In genomic region chr4:80322716-80323115, GRCh38 we compare ENCODE assay signal across 9 cellular contexts. TPM values are rescaled to one million over a fixed set of nuclear protein-coding genes. Genes with fewer than 3 reads are reported as not detected.
DNase-seq lines count a peak whose midpoint lies in the region; ATAC-seq and TF ChIP-seq lines count a peak whose summit lies in the region.
"Had no signal": no experiment of that assay in that cellular context is flagged by ENCODE, and none has a peak within 500 bp of the region (broad histone marks: within the 10 kb centered on the region; RNA-seq: fewer than 3 reads in every experiment).

No MANE protein-coding gene starts in this region.

- H2BK5ac ChIP-seq in mesendoderm (ENCODE audit: low read length): no peak overlapping the region

- H2AK5ac ChIP-seq in mesendoderm (ENCODE audit: low read length): no peak overlapping the region

- no peak overlapping the region for H3K4me3 ChIP-seq in choroid plexus epithelial cell (ENCODE audit: low read depth, low read length)
- no peak overlapping the region for H3K4me3 ChIP-seq in mesendoderm (ENCODE audit: low read length)

- no peak overlapping the region for H3K23ac ChIP-seq in mesendoderm (ENCODE audit: low read length)

- intact Hi-C loops in activated CD8-positive, alpha-beta T cell treated with anti-CD3 and anti-CD28 coated beads for 36 hours (cut with micrococcal nuclease): no loop called here

- DNase-seq in activated CD8-positive, alpha-beta T cell treated with anti-CD3 and anti-CD28 coated beads for 36 hours: peak; percentile 15
- no peak for DNase-seq in activated CD8-positive, alpha-beta T cell treated with anti-CD3 and anti-CD28 coated beads, Interleukin-2, amount 10 ng/mL, durations not matched to agents 7 days and 5 days
- DNase-seq in NCI-H748 (lab: John Stamatoyannopoulos, UW; ENCODE audit: unreplicated experiment) (peak; percentile 34), choroid plexus epithelial cell (ENCODE audit: low read depth) (peak; percentile 66), pons (ENCODE audit: low spot score) (peak; percentile 24), NCI-H2227 (lab: John Stamatoyannopoulos, UW; ENCODE audit: unreplicated experiment) (no peak), mesendoderm (no peak)
- DNase-seq in stimulated activated effector memory CD8-positive, alpha-beta T cell treated with anti-CD3 and anti-CD28 coated beads, Interleukin-12 subunit alpha, Interleukin-12 subunit beta, amount 100 ng/mL, for 72 hours (ENCODE audit: low spot score in 2 of 2): no peak

- no peaks in the 10 kb centered on the region for H3K9me3 Mint-ChIP-seq in activated CD8-positive, alpha-beta T cell treated with anti-CD3 and anti-CD28 coated beads for 36 hours
- no peaks in the 10 kb centered on the region for H3K9me3 Mint-ChIP-seq in activated CD8-positive, alpha-beta T cell treated with anti-CD3 and anti-CD28 coated beads, Interleukin-2, amount 10 ng/mL, durations not matched to agents 7 days and 5 days (ENCODE audit: insufficient read depth)
- H3K9me3 Mint-ChIP-seq in stimulated activated effector memory CD8-positive, alpha-beta T cell treated with anti-CD3 and anti-CD28 coated beads, Interleukin-12 subunit alpha, Interleukin-12 subunit beta, amount 100 ng/mL, for 72 hours: no peaks in the 10 kb centered on the region

- no peak overlapping the region for H3K9ac ChIP-seq in mesendoderm (ENCODE audit: low read length)

- no peaks in the 10 kb centered on the region for H3K79me1 ChIP-seq in mesendoderm (ENCODE audit: low read length)

- no peak for ATAC-seq in activated CD8-positive, alpha-beta T cell treated with anti-CD3 and anti-CD28 coated beads for 36 hours
- no peak for ATAC-seq in activated CD8-positive, alpha-beta T cell treated with anti-CD3 and anti-CD28 coated beads, Interleukin-2, amount 10 ng/mL, durations not matched to agents 7 days and 5 days
- ATAC-seq in stimulated activated effector memory CD8-positive, alpha-beta T cell treated with anti-CD3 and anti-CD28 coated beads, Interleukin-12 subunit alpha, Interleukin-12 subunit beta, amount 100 ng/mL, for 72 hours: no peak

- H3K4me3 Mint-ChIP-seq in activated CD8-positive, alpha-beta T cell treated with anti-CD3 and anti-CD28 coated beads for 36 hours: no peak overlapping the region
- H3K4me3 Mint-ChIP-seq in activated CD8-positive, alpha-beta T cell treated with anti-CD3 and anti-CD28 coated beads, Interleukin-2, amount 10 ng/mL, durations not matched to agents 7 days and 5 days: no peak overlapping the region
- no peak overlapping the region for H3K4me3 Mint-ChIP-seq in stimulated activated effector memory CD8-positive, alpha-beta T cell treated with anti-CD3 and anti-CD28 coated beads, Interleukin-12 subunit alpha, Interleukin-12 subunit beta, amount 100 ng/mL, for 72 hours
- H3K4me3 Mint-ChIP-seq: CD4-positive, CD25-positive, alpha-beta regulatory T cell had no signal

- H3K27ac ChIP-seq in mesendoderm (ENCODE audit: low read depth, low read length): no peak overlapping the region

- H3K4me1 Mint-ChIP-seq in activated CD8-positive, alpha-beta T cell treated with anti-CD3 and anti-CD28 coated beads for 36 hours (ENCODE audit: low read depth): no peaks in the 10 kb centered on the region
- no peaks in the 10 kb centered on the region for H3K4me1 Mint-ChIP-seq in activated CD8-positive, alpha-beta T cell treated with anti-CD3 and anti-CD28 coated beads, Interleukin-2, amount 10 ng/mL, durations not matched to agents 7 days and 5 days (ENCODE audit: low read depth)
- H3K4me1 Mint-ChIP-seq in stimulated activated effector memory CD8-positive, alpha-beta T cell treated with anti-CD3 and anti-CD28 coated beads, Interleukin-12 subunit alpha, Interleukin-12 subunit beta, amount 100 ng/mL, for 72 hours: no peaks in the 10 kb centered on the region
- H3K4me1 Mint-ChIP-seq: CD4-positive, CD25-positive, alpha-beta regulatory T cell had no signal

- no peaks in the 10 kb centered on the region for H3K36me3 Mint-ChIP-seq in activated CD8-positive, alpha-beta T cell treated with anti-CD3 and anti-CD28 coated beads for 36 hours (ENCODE audit: low read depth)
- H3K36me3 Mint-ChIP-seq in activated CD8-positive, alpha-beta T cell treated with anti-CD3 and anti-CD28 coated beads, Interleukin-2, amount 10 ng/mL, durations not matched to agents 7 days and 5 days (ENCODE audit: low read depth): no peaks in the 10 kb centered on the region
- H3K36me3 Mint-ChIP-seq in stimulated activated effector memory CD8-positive, alpha-beta T cell treated with anti-CD3 and anti-CD28 coated beads, Interleukin-12 subunit alpha, Interleukin-12 subunit beta, amount 100 ng/mL, for 72 hours: no peaks in the 10 kb centered on the region
- H3K36me3 Mint-ChIP-seq: CD4-positive, CD25-positive, alpha-beta regulatory T cell had no signal

- TF ChIP-seq CTCF in activated CD8-positive, alpha-beta T cell treated with anti-CD3 and anti-CD28 coated beads for 36 hours (IDR thresholded peaks at IDR 0.05): no peak
- peak; percentile 59 for TF ChIP-seq CTCF in choroid plexus epithelial cell (conservative IDR thresholded peaks at IDR 0.05; ENCODE audit: low read depth, low read length)

- H4K8ac ChIP-seq in mesendoderm (ENCODE audit: low read depth, low read length): no peak overlapping the region

- CTCF ChIA-PET in activated CD8-positive, alpha-beta T cell treated with anti-CD3 and anti-CD28 coated beads for 36 hours (lab: Charles Lee): interaction anchor here (0.9 kb wide), 1 partner anchor 102 kb away, joined by 3 read pairs; no protein-coding TSS in a partner anchor
- CTCF ChIA-PET in activated CD8-positive, alpha-beta T cell treated with anti-CD3 and anti-CD28 coated beads, Interleukin-2, amount 10 ng/mL, durations not matched to agents 7 days and 5 days (lab: Charles Lee): interaction anchor here (1.5 kb wide), 1 partner anchor 120 kb away, joined by 5 read pairs; no protein-coding TSS in a partner anchor

- no peak overlapping the region for H3K4me2 ChIP-seq in mesendoderm (ENCODE audit: low read length)

- H3K27ac Mint-ChIP-seq in activated CD8-positive, alpha-beta T cell treated with anti-CD3 and anti-CD28 coated beads for 36 hours: no peak overlapping the region
- no peak overlapping the region for H3K27ac Mint-ChIP-seq in activated CD8-positive, alpha-beta T cell treated with anti-CD3 and anti-CD28 coated beads, Interleukin-2, amount 10 ng/mL, durations not matched to agents 7 days and 5 days
- H3K27ac Mint-ChIP-seq in stimulated activated effector memory CD8-positive, alpha-beta T cell treated with anti-CD3 and anti-CD28 coated beads, Interleukin-12 subunit alpha, Interleukin-12 subunit beta, amount 100 ng/mL, for 72 hours: no peak overlapping the region
- H3K27ac Mint-ChIP-seq: CD4-positive, CD25-positive, alpha-beta regulatory T cell had no signal

- H3K36me3 ChIP-seq in mesendoderm (ENCODE audit: control insufficient read depth, insufficient read depth, low read length): no peaks in the 10 kb centered on the region

- no peaks in the 10 kb centered on the region for H3K4me1 ChIP-seq in mesendoderm (ENCODE audit: control insufficient read depth, low read depth, low read length)

- no peak overlapping the region for H4K5ac ChIP-seq in mesendoderm (ENCODE audit: low read length)

- no peak overlapping the region for H3K4ac ChIP-seq in mesendoderm (ENCODE audit: low read depth, low read length)

- no peak overlapping the region for H2BK15ac ChIP-seq in mesendoderm (replicated peaks; ENCODE audit: low read depth)

- H3K27me3 ChIP-seq in mesendoderm (ENCODE audit: insufficient read depth, low read length, poor library complexity): no peaks in the 10 kb centered on the region

- no peaks in the 10 kb centered on the region for H3K79me2 ChIP-seq in mesendoderm (ENCODE audit: control insufficient read depth, insufficient read depth, low read length)

- no peak overlapping the region for H2BK120ac ChIP-seq in mesendoderm (ENCODE audit: low read depth, low read length)

- H3K56ac ChIP-seq in mesendoderm (ENCODE audit: low read length): no peak overlapping the region

- H3K27me3 Mint-ChIP-seq in activated CD8-positive, alpha-beta T cell treated with anti-CD3 and anti-CD28 coated beads for 36 hours: peaks cover 8% of the 10 kb centered on the region
- H3K27me3 Mint-ChIP-seq in activated CD8-positive, alpha-beta T cell treated with anti-CD3 and anti-CD28 coated beads, Interleukin-2, amount 10 ng/mL, durations not matched to agents 7 days and 5 days (ENCODE audit: low read depth): peaks cover 4% of the 10 kb centered on the region

- no peak overlapping the region for H3K18ac ChIP-seq in mesendoderm (ENCODE audit: low read length)

- POLR2A ChIA-PET in activated CD8-positive, alpha-beta T cell treated with anti-CD3 and anti-CD28 coated beads for 36 hours (lab: Charles Lee): no interaction called here
- POLR2A ChIA-PET in activated CD8-positive, alpha-beta T cell treated with anti-CD3 and anti-CD28 coated beads, Interleukin-2, amount 10 ng/mL, durations not matched to agents 7 days and 5 days (lab: Charles Lee): no interaction called here

RNA-seq across cellular contexts. Expression of gene CFAP299, which starts 12.8 kb away (rescaled TPM):
- not detected for total RNA-seq in activated CD8-positive, alpha-beta T cell treated with anti-CD3 and anti-CD28 coated beads for 36 hours
- not detected for total RNA-seq in activated CD8-positive, alpha-beta T cell treated with anti-CD3 and anti-CD28 coated beads, Interleukin-2, amount 10 ng/mL, durations not matched to agents 7 days and 5 days
- not detected for polyA plus RNA-seq in mesendoderm (2013, experiment 1 of 2)
- not detected for polyA plus RNA-seq in mesendoderm (2013, experiment 2 of 2)
- total RNA-seq: CD4-positive, CD25-positive, alpha-beta regulatory T cell had no signal
- polyA plus RNA-seq: CD4-positive, CD25-positive, alpha-beta regulatory T cell had no signal

RNA-seq across cellular contexts. Expression of gene FGF5, which starts 56.3 kb away (rescaled TPM):
- not detected for total RNA-seq in activated CD8-positive, alpha-beta T cell treated with anti-CD3 and anti-CD28 coated beads for 36 hours
- not detected for total RNA-seq in activated CD8-positive, alpha-beta T cell treated with anti-CD3 and anti-CD28 coated beads, Interleukin-2, amount 10 ng/mL, durations not matched to agents 7 days and 5 days
- polyA plus RNA-seq in mesendoderm (2013, experiment 1 of 2): not detected
- not detected for polyA plus RNA-seq in mesendoderm (2013, experiment 2 of 2)
- total RNA-seq: CD4-positive, CD25-positive, alpha-beta regulatory T cell had no signal
- polyA plus RNA-seq: CD4-positive, CD25-positive, alpha-beta regulatory T cell had no signal

Comparison
In these comparisons a context has a peak if more than half of its experiments do, and no peak if none do; other contexts are left out.
1. DNase-seq: peak in activated CD8-positive, alpha-beta T cell treated with anti-CD3 and anti-CD28 coated beads for 36 hours (single experiment), NCI-H748 (single experiment), choroid plexus epithelial cell (single experiment) and pons (single experiment); none in activated CD8-positive, alpha-beta T cell treated with anti-CD3 and anti-CD28 coated beads, Interleukin-2, amount 10 ng/mL, durations not matched to agents 7 days and 5 days (single experiment), NCI-H2227 (single experiment), stimulated activated effector memory CD8-positive, alpha-beta T cell treated with anti-CD3 and anti-CD28 coated beads, Interleukin-12 subunit alpha, Interleukin-12 subunit beta, amount 100 ng/mL, for 72 hours (0 of 2) and mesendoderm (single experiment).